Comparison of ENCODE assay signal across 15 cellular contexts in genomic region chr18:44840053-44840826, GRCh38.
A peak's percentile ranks its signal among the peaks of the same experiment; 100 is the strongest.
DNase-seq lines count a peak whose midpoint lies in the region; ATAC-seq, FAIRE-seq and TF ChIP-seq lines count a peak whose summit lies in the region.
"Had no signal": no experiment of that assay in that cellular context is flagged by ENCODE, and none has a peak within 500 bp of the region (broad histone marks: within the 10 kb centered on the region; RNA-seq: fewer than 3 reads in every experiment).

No MANE protein-coding gene starts in this region.

- DNase-seq in AG10803 (ENCODE audit: low read depth) (peak; percentile 83), GM12891 (ENCODE audit: insufficient read length, low spot score) (no peak), NCI-H774 (lab: John Stamatoyannopoulos, UW) (peak; percentile 43), A673 (ENCODE audit: low spot score) (no peak), NCI-H2107 treated with DMSO at 0.1 percent for 48 hours (lab: John Stamatoyannopoulos, UW; ENCODE audit: unreplicated experiment) (no peak)
- DNase-seq in activated CD4-positive, alpha-beta T cell treated with anti-CD3 and anti-CD28 coated beads, Interleukin-2, amount 50 U/mL, for 4 hours, result no peak
- DNase-seq in activated naive CD4-positive, alpha-beta T cell treated with anti-CD3 and anti-CD28 coated beads for 36 hours, result no peak
- DNase-seq: activated CD8-positive, alpha-beta T cell treated with anti-CD3 and anti-CD28 coated beads for 36 hours; gastrocnemius medialis; NCI-H526 treated with DMSO at 0.1 percent for 48 hours; posterior cingulate gyrus; SHP77; upper lobe of left lung had no signal

- POLR2A ChIA-PET in A673 (lab: Charles Lee; ENCODE audit: low non-redundant PET), result no interaction called here

- peak; percentile 16 for FAIRE-seq in GM12891 (lab: Jason Lieb, UNC)
- FAIRE-seq: GM12878 had no signal

- H3K4me3 ChIP-seq in AG10803 (ENCODE audit: low read length), result no peak overlapping the region
- H3K4me3 ChIP-seq in gastroesophageal sphincter, result no peak overlapping the region
- no peak overlapping the region for H3K4me3 ChIP-seq in A673 (ENCODE audit: low read depth, low read length, poor library complexity, severe bottlenecking)
- H3K4me3 ChIP-seq: gastrocnemius medialis, upper lobe of left lung had no signal

- CTCF ChIA-PET in A673 (lab: Charles Lee), result no interaction called here
- CTCF ChIA-PET in activated naive CD4-positive, alpha-beta T cell treated with anti-CD3 and anti-CD28 coated beads for 36 hours (lab: Charles Lee), result no interaction called here

- no peak for TF ChIP-seq EP300 in gastroesophageal sphincter (IDR thresholded peaks at IDR 0.05)

- peak; percentile 34 for ATAC-seq in gastroesophageal sphincter

- H3K4me1 ChIP-seq in gastroesophageal sphincter (peaks cover 10 to 81% (median 18%) of the 10 kb centered on the region in 3 donors), A673 (ENCODE audit: insufficient read depth, low read length, poor library complexity, severe bottlenecking) (peaks cover 22% of the 10 kb centered on the region)

- intact Hi-C loops in A673 (cut with micrococcal nuclease; ENCODE audit: unreplicated experiment), result no loop called here
- intact Hi-C loops in activated naive CD4-positive, alpha-beta T cell treated with anti-CD3 and anti-CD28 coated beads for 36 hours (cut with micrococcal nuclease), result no loop called here

- TF ChIP-seq CTCF in AG10803 (conservative IDR thresholded peaks at IDR 0.05; ENCODE audit: low read length) (no peak), gastroesophageal sphincter (IDR thresholded peaks at IDR 0.05) (no peak), A673 (conservative IDR thresholded peaks at IDR 0.05; ENCODE audit: low read depth, low read length) (no peak)

- BruUV-seq in A673 (replicated peaks; lab: Mats Ljungman, UMichigan), result no TSS peak

- H3K27me3 Mint-ChIP-seq in activated naive CD4-positive, alpha-beta T cell treated with anti-CD3 and anti-CD28 coated beads for 36 hours (ENCODE audit: low read depth), result peaks cover 24% of the 10 kb centered on the region
- H3K27me3 Mint-ChIP-seq: activated CD8-positive, alpha-beta T cell treated with anti-CD3 and anti-CD28 coated beads for 36 hours had no signal

- no peak overlapping the region for H3K4me3 Mint-ChIP-seq in activated naive CD4-positive, alpha-beta T cell treated with anti-CD3 and anti-CD28 coated beads for 36 hours
- H3K4me3 Mint-ChIP-seq: activated CD8-positive, alpha-beta T cell treated with anti-CD3 and anti-CD28 coated beads for 36 hours had no signal

- H3K36me3 ChIP-seq in gastroesophageal sphincter (no peaks in the 10 kb centered on the region), A673 (ENCODE audit: insufficient read depth, low read length, poor library complexity, severe bottlenecking) (no peaks in the 10 kb centered on the region)
- H3K36me3 ChIP-seq: gastrocnemius medialis, upper lobe of left lung had no signal

- WGBS in gastroesophageal sphincter (ENCODE audit: low coverage in 1 of 2), 2 donors, result 16 to 54% methylated on average over 3 to 5 of the region's 5 CpGs

- peak overlapping the region in 3 of 4 donors; percentile 32 to 60 (median 55) for H3K27ac ChIP-seq in gastroesophageal sphincter
- no peak overlapping the region for H3K27ac ChIP-seq in A673 (ENCODE audit: low read depth, low read length, poor library complexity, severe bottlenecking)

- TF ChIP-seq POLR2A in GM12891 (IDR thresholded peaks at IDR 0.05; ENCODE audit: low read depth, low read length) (no peak), gastroesophageal sphincter (IDR thresholded peaks at IDR 0.05) (no peak)

- H3K4me1 Mint-ChIP-seq in activated naive CD4-positive, alpha-beta T cell treated with anti-CD3 and anti-CD28 coated beads for 36 hours (ENCODE audit: low read depth), result peaks cover 12% of the 10 kb centered on the region

- H3K27ac Mint-ChIP-seq in activated naive CD4-positive, alpha-beta T cell treated with anti-CD3 and anti-CD28 coated beads for 36 hours, result no peak overlapping the region
- H3K27ac Mint-ChIP-seq: activated CD8-positive, alpha-beta T cell treated with anti-CD3 and anti-CD28 coated beads for 36 hours had no signal

- no peaks in the 10 kb centered on the region for H3K9me3 ChIP-seq in gastroesophageal sphincter
- H3K9me3 ChIP-seq in A673 (ENCODE audit: low read depth, low read length, poor library complexity, severe bottlenecking), result no peaks in the 10 kb centered on the region
- H3K9me3 ChIP-seq: gastrocnemius medialis, upper lobe of left lung had no signal

- H3K27me3 ChIP-seq in gastroesophageal sphincter (no peaks in the 10 kb centered on the region), A673 (replicated peaks; ENCODE audit: insufficient read depth, low read depth, low read length, poor library complexity) (no peaks in the 10 kb centered on the region)
- H3K27me3 ChIP-seq: gastrocnemius medialis, upper lobe of left lung had no signal

- H3K36me3 Mint-ChIP-seq in activated naive CD4-positive, alpha-beta T cell treated with anti-CD3 and anti-CD28 coated beads for 36 hours (ENCODE audit: low read depth), result no peaks in the 10 kb centered on the region

- no peaks in the 10 kb centered on the region for H3K9me3 Mint-ChIP-seq in activated naive CD4-positive, alpha-beta T cell treated with anti-CD3 and anti-CD28 coated beads for 36 hours
- H3K9me3 Mint-ChIP-seq: activated CD8-positive, alpha-beta T cell treated with anti-CD3 and anti-CD28 coated beads for 36 hours had no signal

TF ChIP-seq in GM12891, 5 proteins besides CTCF, POLR2A, EP300 and RAD21:
- TF ChIP-seq POU2F2 (IDR thresholded peaks at IDR 0.05; ENCODE audit: low read depth, low read length) (no peak), SPI1 (IDR thresholded peaks at IDR 0.05; ENCODE audit: low read depth, low read length) (no peak), TAF1 (IDR thresholded peaks at IDR 0.05; ENCODE audit: low read depth, low read length) (no peak), PAX5 (IDR thresholded peaks at IDR 0.05; ENCODE audit: insufficient read depth, low read length, severe bottlenecking) (no peak), POLR2AphosphoS5 (IDR thresholded peaks at IDR 0.05; ENCODE audit: low read depth, low read length) (no peak)

Comparison
In these comparisons a context has a peak if more than half of its experiments do, and no peak if none do; other contexts are left out.
1. DNase-seq: peak in AG10803 (single experiment) and NCI-H774 (single experiment); none in GM12891 (single experiment), activated CD4-positive, alpha-beta T cell treated with anti-CD3 and anti-CD28 coated beads, Interleukin-2, amount 50 U/mL, for 4 hours (0 of 2), A673 (single experiment), activated naive CD4-positive, alpha-beta T cell treated with anti-CD3 and anti-CD28 coated beads for 36 hours (single experiment) and NCI-H2107 treated with DMSO at 0.1 percent for 48 hours (single experiment).